ENCODE assay signal across 12 cellular contexts in genomic region chr3:27340524-27340923, GRCh38. TPM values are rescaled to one million over a fixed set of nuclear protein-coding genes. Genes with fewer than 3 reads are reported as not detected.
DNase-seq lines count a peak whose midpoint lies in the region; ATAC-seq, FAIRE-seq and TF ChIP-seq lines count a peak whose summit lies in the region.
"Had no signal": no experiment of that assay in that cellular context is flagged by ENCODE, and none has a peak within 500 bp of the region (broad histone marks: within the 10 kb centered on the region; RNA-seq: fewer than 3 reads in every experiment).

No MANE protein-coding gene starts in this region.

- H3K36me3 Mint-ChIP-seq in T-helper 17 cell (ENCODE audit: low read depth): no peaks in the 10 kb centered on the region

- peaks cover 11% of the 10 kb centered on the region for H3K4me1 Mint-ChIP-seq in T-helper 17 cell

- ATAC-seq in GM21381 (IDR thresholded peaks at IDR 0.05; ENCODE audit: unreplicated experiment) (peak; percentile 62), HG03095 (IDR thresholded peaks at IDR 0.05; ENCODE audit: unreplicated experiment) (peak; percentile 87), T-helper 17 cell (peak; percentile 86), GM21717 (IDR thresholded peaks at IDR 0.05; ENCODE audit: unreplicated experiment) (no peak)

- H3K4me1 ChIP-seq in ascending aorta: no peaks in the 10 kb centered on the region

- H3K4me3 ChIP-seq in ascending aorta: no peak overlapping the region

- H3K27me3 ChIP-seq in ascending aorta: no peaks in the 10 kb centered on the region

- H3K27ac ChIP-seq in ascending aorta: no peak overlapping the region

- peak; percentile 42 for FAIRE-seq in GM18507 (lab: Jason Lieb, UNC)

- H3K9me3 ChIP-seq in T-helper 17 cell (ENCODE audit: control insufficient read depth, low read length, poor library complexity, severe bottlenecking) (no peaks in the 10 kb centered on the region), ascending aorta (no peaks in the 10 kb centered on the region)

- H3K4me3 Mint-ChIP-seq in T-helper 17 cell: no peak overlapping the region
- H3K4me3 Mint-ChIP-seq: activated CD4-positive, alpha-beta T cell treated with anti-CD3 and anti-CD28 coated beads, Interleukin-2, amount 10 ng/mL, durations not matched to agents 24 days and 14 days; endodermal cell had no signal

- no peaks in the 10 kb centered on the region for H3K36me3 ChIP-seq in ascending aorta

- no peak for DNase-seq in GM18507 (ENCODE audit: extremely low spot score, insufficient read length, low read depth)
- DNase-seq in T-helper 17 cell: no peak
- DNase-seq in HK-2 (ENCODE audit: unreplicated experiment): no peak
- DNase-seq in LoVo (ENCODE audit: low spot score): no peak
- DNase-seq in ascending aorta (ENCODE audit: low spot score in 2 of 2): no peak
- DNase-seq: activated CD4-positive, alpha-beta T cell treated with anti-CD3 and anti-CD28 coated beads, Interleukin-2, amount 10 ng/mL, durations not matched to agents 24 days and 14 days; endodermal cell; IMR-90; NCI-H2107 had no signal

- H3K27me3 Mint-ChIP-seq in T-helper 17 cell: no peaks in the 10 kb centered on the region

- TF ChIP-seq CTCF in ascending aorta (IDR thresholded peaks at IDR 0.05): no peak

- no peak overlapping the region for H3K27ac Mint-ChIP-seq in T-helper 17 cell
- H3K27ac Mint-ChIP-seq: activated CD4-positive, alpha-beta T cell treated with anti-CD3 and anti-CD28 coated beads, Interleukin-2, amount 10 ng/mL, durations not matched to agents 24 days and 14 days; endodermal cell had no signal

- intact Hi-C loops in ascending aorta (cut with DNase I): no loop called here

RNA-seq across cellular contexts. Expression of gene NEK10, which starts 28.7 kb away (rescaled TPM):
- total RNA-seq in T-helper 17 cell (1 to 10 TPM; 1.7 to 2.3 TPM), ascending aorta (not detected)
